8 cellular contexts compared by ENCODE assay signal in genomic region chr2:127386764-127387654, GRCh38. TPM values are rescaled to one million over a fixed set of nuclear protein-coding genes. Genes with fewer than 3 reads are reported as not detected.
DNase-seq lines count a peak whose midpoint lies in the region; ATAC-seq and TF ChIP-seq lines count a peak whose summit lies in the region.

No MANE protein-coding gene starts in this region.

- DNase-seq in CD1c-positive myeloid dendritic cell (ENCODE audit: extremely low spot score): peak; percentile 89
- peak; percentile 63 to 76 for DNase-seq in HL-60 (ENCODE audit: low read depth in 1 of 2, low spot score in 1 of 2)
- DNase-seq in NK-92 (lab: John Stamatoyannopoulos, UW; ENCODE audit: unreplicated experiment): peak; percentile 47
- peak; percentile 87 for DNase-seq in activated CD8-positive, alpha-beta memory T cell treated with anti-CD3 and anti-CD28 coated beads, Interleukin-2, amount 10 ng/mL, durations not matched to agents 7 days and 5 days
- DNase-seq in stimulated activated CD8-positive, alpha-beta memory T cell treated with anti-CD3 and anti-CD28 coated beads, Interleukin-15, amount 100 ng/mL, for 24 hours (ENCODE audit: low read depth): peak; percentile 51

- peaks cover 18% of the 10 kb centered on the region for H3K36me3 Mint-ChIP-seq in activated CD8-positive, alpha-beta memory T cell treated with anti-CD3 and anti-CD28 coated beads, Interleukin-2, amount 10 ng/mL, durations not matched to agents 7 days and 5 days

- H3K27ac Mint-ChIP-seq in activated CD8-positive, alpha-beta memory T cell treated with anti-CD3 and anti-CD28 coated beads, Interleukin-2, amount 10 ng/mL, durations not matched to agents 7 days and 5 days: peak overlapping the region; percentile 85

- H3K27me3 ChIP-seq in HL-60 (ENCODE audit: insufficient read depth, poor library complexity, severe bottlenecking): no peaks in the 10 kb centered on the region
- H3K27me3 ChIP-seq in endocrine pancreas (ENCODE audit: control insufficient read depth, insufficient read depth, low read length): no peaks in the 10 kb centered on the region

- H3K27me3 Mint-ChIP-seq in activated CD8-positive, alpha-beta memory T cell treated with anti-CD3 and anti-CD28 coated beads, Interleukin-2, amount 10 ng/mL, durations not matched to agents 7 days and 5 days: no peaks in the 10 kb centered on the region

- peak; percentile 59 for ATAC-seq in GM19467 (IDR thresholded peaks at IDR 0.05; ENCODE audit: unreplicated experiment)
- peak; percentile 74 for ATAC-seq in activated CD8-positive, alpha-beta memory T cell treated with anti-CD3 and anti-CD28 coated beads, Interleukin-2, amount 10 ng/mL, durations not matched to agents 7 days and 5 days

- H3K9me3 Mint-ChIP-seq in activated CD8-positive, alpha-beta memory T cell treated with anti-CD3 and anti-CD28 coated beads, Interleukin-2, amount 10 ng/mL, durations not matched to agents 7 days and 5 days (ENCODE audit: low read depth): no peaks in the 10 kb centered on the region

- H3K4me3 ChIP-seq in HL-60 (replicated peaks; ENCODE audit: insufficient read depth, low read length) (peak overlapping the region; percentile 78), endocrine pancreas (ENCODE audit: control insufficient read depth, insufficient read depth, low read length) (peak overlapping the region; percentile 91), mesodermal cell (ENCODE audit: extremely low read depth, insufficient read depth, low read length, poor library complexity, severe bottlenecking) (peak overlapping the region; percentile 70)

- 1 to 2% methylated on average over 25 to 28 of the region's 58 CpGs for WGBS in mesodermal cell (ENCODE audit: insufficient coverage in 2 of 2), 2 experiments

- CTCF ChIA-PET in activated CD8-positive, alpha-beta memory T cell treated with anti-CD3 and anti-CD28 coated beads, Interleukin-2, amount 10 ng/mL, durations not matched to agents 7 days and 5 days (lab: Charles Lee): interaction anchor here (1.1 to 2.3 kb wide), 4 partner anchors 21 to 315 kb away, joined by 3 to 13 read pairs (median 4); no protein-coding TSS in a partner anchor

- H3K4me1 ChIP-seq in endocrine pancreas (ENCODE audit: control insufficient read depth, insufficient read depth, low read length): peaks cover 7% of the 10 kb centered on the region
- H3K4me1 ChIP-seq in mesodermal cell (ENCODE audit: control insufficient read depth, insufficient read depth, low read length, poor library complexity, severe bottlenecking): peaks cover 14% of the 10 kb centered on the region

- peak overlapping the region; percentile 91 for H3K4me3 Mint-ChIP-seq in activated CD8-positive, alpha-beta memory T cell treated with anti-CD3 and anti-CD28 coated beads, Interleukin-2, amount 10 ng/mL, durations not matched to agents 7 days and 5 days

- TF ChIP-seq CTCF in HL-60 (IDR thresholded peaks at IDR 0.05; ENCODE audit: insufficient read depth, low read length): no peak

- peaks cover 62% of the 10 kb centered on the region for H3K4me1 Mint-ChIP-seq in activated CD8-positive, alpha-beta memory T cell treated with anti-CD3 and anti-CD28 coated beads, Interleukin-2, amount 10 ng/mL, durations not matched to agents 7 days and 5 days

- H3K9me3 ChIP-seq in endocrine pancreas (ENCODE audit: control insufficient read depth, low read length) (no peaks in the 10 kb centered on the region), mesodermal cell (ENCODE audit: control insufficient read depth, low read length) (no peaks in the 10 kb centered on the region)

- no peaks in the 10 kb centered on the region for H3K36me3 ChIP-seq in endocrine pancreas (ENCODE audit: control insufficient read depth, insufficient read depth, low read length)
- H3K36me3 ChIP-seq in mesodermal cell (ENCODE audit: control insufficient read depth, insufficient read depth, low read length): no peaks in the 10 kb centered on the region

- peak overlapping the region; percentile 99 for H3K9ac ChIP-seq in endocrine pancreas (ENCODE audit: control insufficient read depth, insufficient read depth, low read length)

- H3K27ac ChIP-seq in HL-60 (replicated peaks) (peak overlapping the region; percentile 98), mesodermal cell (ENCODE audit: low read depth, low read length, severe bottlenecking) (peak overlapping the region; percentile 99)

RNA-seq across cellular contexts. Expression of gene MAP3K2, which starts 0.8 kb away (rescaled TPM):
- total RNA-seq in activated CD8-positive, alpha-beta memory T cell treated with anti-CD3 and anti-CD28 coated beads, Interleukin-2, amount 10 ng/mL, durations not matched to agents 7 days and 5 days: 10 to 100 TPM; 53.5 to 56.9 TPM
- 14.7 TPM for polyA plus RNA-seq in mesodermal cell (2013, experiment 1 of 2)
- polyA plus RNA-seq in mesodermal cell (2013, experiment 2 of 2): 14.7 TPM

RNA-seq across cellular contexts. Expression of gene PROC, which starts 31.2 kb away (rescaled TPM):
- under 1 TPM in 1 of 2 experiments, not detected in 1; 0.30 TPM for total RNA-seq in activated CD8-positive, alpha-beta memory T cell treated with anti-CD3 and anti-CD28 coated beads, Interleukin-2, amount 10 ng/mL, durations not matched to agents 7 days and 5 days
- polyA plus RNA-seq in mesodermal cell (2013, experiment 1 of 2): not detected
- not detected for polyA plus RNA-seq in mesodermal cell (2013, experiment 2 of 2)

Comparison
In these comparisons a context has a peak if more than half of its experiments do, and no peak if none do; other contexts are left out.
1. Peak in every context shown above with its lines: DNase-seq, ATAC-seq, H3K4me3 ChIP-seq and H3K27ac ChIP-seq.